Comparison of ENCODE assay signal across 8 cellular contexts in genomic region chr15:84079325-84079884, GRCh38.
DNase-seq lines count a peak whose midpoint lies in the region; ATAC-seq, FAIRE-seq and TF ChIP-seq lines count a peak whose summit lies in the region.
"Not testable (repeated sequence)": the region's sequence is repeated elsewhere in the genome, so short reads cannot be mapped to it uniquely, and the experiment has no call there.

No MANE protein-coding gene starts in this region.

- not testable (repeated sequence) for ATAC-seq in natural killer cell treated with Interleukin-12 subunit alpha and Interleukin-12 subunit beta and Interleukin-15 and Interleukin-18, amount 100 ng/mL, for 72 hours

- CTCF ChIA-PET in activated CD4-positive, alpha-beta T cell treated with anti-CD3 and anti-CD28 coated beads, Interleukin-2, amount 10 ng/mL, durations not matched to agents 7 days and 5 days (lab: Charles Lee): not testable (repeated sequence)

- WGBS in stomach, 5 donors: 9 to 19% (median 16%) methylated on average over 12 to 15 of the region's 15 CpGs

- peak overlapping the region; percentile 50; the same call in 1 of the 2 replicates for H3K9ac ChIP-seq in KMS-11

- intact Hi-C loops in left ventricle myocardium inferior (cut with micrococcal nuclease); stomach (cut with DNase I; ENCODE audit: low total_unique reads): not testable (repeated sequence)

- not testable (repeated sequence) for H4K20me1 ChIP-seq in KMS-11 (ENCODE audit: insufficient read depth)

- TF ChIP-seq POLR2A in stomach (IDR thresholded peaks at IDR 0.05): not testable (repeated sequence)

- POLR2A ChIA-PET in activated CD4-positive, alpha-beta T cell treated with anti-CD3 and anti-CD28 coated beads, Interleukin-2, amount 10 ng/mL, durations not matched to agents 7 days and 5 days (lab: Charles Lee): not testable (repeated sequence)

- peaks cover 43% of the 10 kb centered on the region for H3K27me3 Mint-ChIP-seq in activated CD4-positive, alpha-beta T cell treated with anti-CD3 and anti-CD28 coated beads, Interleukin-2, amount 10 ng/mL, durations not matched to agents 7 days and 5 days
- peaks cover 48 to 71% of the 10 kb centered on the region in 2 donors for H3K27me3 Mint-ChIP-seq in natural killer cell treated with Interleukin-12 subunit alpha and Interleukin-12 subunit beta and Interleukin-15 and Interleukin-18, amount 100 ng/mL, for 72 hours

- not testable (repeated sequence) for H3K4me3 ChIP-seq in KMS-11 (IDR thresholded peaks at IDR 0.05; ENCODE audit: insufficient read depth, low read depth, low read length); bronchial epithelial cell (ENCODE audit: low read depth, low read length)
- H3K4me3 ChIP-seq in left ventricle myocardium inferior (peak overlapping the region; percentile 64), stomach (peak overlapping the region; percentile 42 to 51 (median 44))

- not testable (repeated sequence) for H3K27ac ChIP-seq in KMS-11; left ventricle myocardium inferior (replicated peaks); stomach

- peak; percentile 82 for FAIRE-seq in bronchial epithelial cell (lab: Jason Lieb, UNC)

- H3K9me3 ChIP-seq in left ventricle myocardium inferior (replicated peaks): peaks cover 17% of the 10 kb centered on the region
- H3K9me3 ChIP-seq in stomach: not testable (repeated sequence)

- H3K9me3 Mint-ChIP-seq in activated CD4-positive, alpha-beta T cell treated with anti-CD3 and anti-CD28 coated beads, Interleukin-2, amount 10 ng/mL, durations not matched to agents 7 days and 5 days; natural killer cell treated with Interleukin-12 subunit alpha and Interleukin-12 subunit beta and Interleukin-15 and Interleukin-18, amount 100 ng/mL, for 72 hours: not testable (repeated sequence)

- H3K4me3 Mint-ChIP-seq in activated CD4-positive, alpha-beta T cell treated with anti-CD3 and anti-CD28 coated beads, Interleukin-2, amount 10 ng/mL, durations not matched to agents 7 days and 5 days: peak overlapping the region; percentile 77
- peak overlapping the region; percentile 74 for H3K4me3 Mint-ChIP-seq in natural killer cell treated with Interleukin-12 subunit alpha and Interleukin-12 subunit beta and Interleukin-15 and Interleukin-18, amount 100 ng/mL, for 72 hours

- not testable (repeated sequence) for H3K36me3 Mint-ChIP-seq in activated CD4-positive, alpha-beta T cell treated with anti-CD3 and anti-CD28 coated beads, Interleukin-2, amount 10 ng/mL, durations not matched to agents 7 days and 5 days (ENCODE audit: low read depth); natural killer cell treated with Interleukin-12 subunit alpha and Interleukin-12 subunit beta and Interleukin-15 and Interleukin-18, amount 100 ng/mL, for 72 hours

- H3K27ac Mint-ChIP-seq in activated CD4-positive, alpha-beta T cell treated with anti-CD3 and anti-CD28 coated beads, Interleukin-2, amount 10 ng/mL, durations not matched to agents 7 days and 5 days; natural killer cell treated with Interleukin-12 subunit alpha and Interleukin-12 subunit beta and Interleukin-15 and Interleukin-18, amount 100 ng/mL, for 72 hours: not testable (repeated sequence)

- H3K4me2 ChIP-seq in KMS-11: peak overlapping the region; percentile 54

- TF ChIP-seq EP300 in stomach (IDR thresholded peaks at IDR 0.05): not testable (repeated sequence)

- H3K79me2 ChIP-seq in KMS-11 (ENCODE audit: insufficient read depth, low read depth): not testable (repeated sequence)

- not testable (repeated sequence) for TF ChIP-seq CTCF in KMS-11 (conservative IDR thresholded peaks at IDR 0.05; ENCODE audit: low read depth, low read length); bronchial epithelial cell (IDR thresholded peaks at IDR 0.05; ENCODE audit: insufficient read depth, low read length, severe bottlenecking); left ventricle myocardium inferior (IDR thresholded peaks at IDR 0.05; ENCODE audit: borderline replicate concordance); stomach (IDR thresholded peaks at IDR 0.05)

- H2AFZ ChIP-seq in KMS-11 (ENCODE audit: low read depth): peak overlapping the region; percentile 89; the same call in 1 of the 2 replicates

- H3K4me1 Mint-ChIP-seq in activated CD4-positive, alpha-beta T cell treated with anti-CD3 and anti-CD28 coated beads, Interleukin-2, amount 10 ng/mL, durations not matched to agents 7 days and 5 days: peaks cover 13% of the 10 kb centered on the region
- H3K4me1 Mint-ChIP-seq in natural killer cell treated with Interleukin-12 subunit alpha and Interleukin-12 subunit beta and Interleukin-15 and Interleukin-18, amount 100 ng/mL, for 72 hours (ENCODE audit: low read depth in 2 of 2): not testable (repeated sequence)

- DNase-seq in DMS 273 (lab: John Stamatoyannopoulos, UW; ENCODE audit: unreplicated experiment): peak; percentile 11
- peak; percentile 69 for DNase-seq in NCI-H748 (lab: John Stamatoyannopoulos, UW; ENCODE audit: unreplicated experiment)
- DNase-seq in activated CD4-positive, alpha-beta T cell treated with anti-CD3 and anti-CD28 coated beads, Interleukin-2, amount 10 ng/mL, durations not matched to agents 7 days and 5 days; left ventricle myocardium inferior; natural killer cell treated with Interleukin-12 subunit alpha and Interleukin-12 subunit beta and Interleukin-15 and Interleukin-18, amount 100 ng/mL, for 72 hours (ENCODE audit: low spot score); stomach: not testable (repeated sequence)
- DNase-seq in bronchial epithelial cell (ENCODE audit: low read depth): peak; percentile 46

- H3K4me1 ChIP-seq in KMS-11 (ENCODE audit: low read depth, poor library complexity, severe bottlenecking): not testable (repeated sequence)
- H3K4me1 ChIP-seq in left ventricle myocardium inferior (peaks cover 12% of the 10 kb centered on the region), stomach (peaks cover 0 to 13% (median 11%) of the 10 kb centered on the region in 4 donors)

- H3K27me3 ChIP-seq in KMS-11 (ENCODE audit: insufficient read depth, low read depth); bronchial epithelial cell (ENCODE audit: control insufficient read depth, insufficient read depth, low read length): not testable (repeated sequence)
- H3K27me3 ChIP-seq in left ventricle myocardium inferior (ENCODE audit: low read depth) (peaks cover 81% of the 10 kb centered on the region), stomach (peaks cover 0 to 53% (median 25%) of the 10 kb centered on the region in 3 donors)

- not testable (repeated sequence) for H3K36me3 ChIP-seq in KMS-11 (ENCODE audit: insufficient read depth); bronchial epithelial cell (ENCODE audit: control insufficient read depth, insufficient read depth, low read length); left ventricle myocardium inferior; stomach
